ENCODE assay signal across 2 cellular contexts in genomic region chr15:75205064-75205395, GRCh38.
A peak's percentile ranks its signal among the peaks of the same experiment; 100 is the strongest.
TF ChIP-seq lines count a peak whose summit lies in the region.

No MANE protein-coding gene starts in this region.

TF ChIP-seq in A549, 52 proteins besides CTCF, POLR2A, EP300 and RAD21 (continued from another document):
- TF ChIP-seq PBX3 (IDR thresholded peaks at IDR 0.05) = no peak
- TF ChIP-seq MYC (IDR thresholded peaks at IDR 0.05; ENCODE audit: borderline replicate concordance, low read length) = no peak
- no peak for TF ChIP-seq SMC3 (IDR thresholded peaks at IDR 0.05)
- no peak for TF ChIP-seq ATOH8 (CRISPR knock-in tag; IDR thresholded peaks at IDR 0.05; ENCODE audit: low read depth)
- TF ChIP-seq BHLHE40 (IDR thresholded peaks at IDR 0.05; ENCODE audit: low read depth, low read length) = no peak
- no peak for TF ChIP-seq POLR2AphosphoS2 (conservative IDR thresholded peaks at IDR 0.05; ENCODE audit: low read length)
- no peak for TF ChIP-seq HDAC2 (IDR thresholded peaks at IDR 0.05)
- TF ChIP-seq MAFK (IDR thresholded peaks at IDR 0.05; ENCODE audit: partially characterized antibody) = no peak

TF ChIP-seq in WTC11, 78 proteins besides CTCF, POLR2A, EP300 and RAD21:
- TF ChIP-seq ZNF512 (CRISPR knock-in tag; IDR thresholded peaks at IDR 0.05; ENCODE audit: borderline replicate concordance) = no peak
- TF ChIP-seq SP1 (CRISPR knock-in tag; conservative IDR thresholded peaks at IDR 0.05) = no peak
- TF ChIP-seq IRF2 (CRISPR knock-in tag; IDR thresholded peaks at IDR 0.05; ENCODE audit: borderline replicate concordance, low read depth) = no peak
- TF ChIP-seq EMX1 (CRISPR knock-in tag; IDR thresholded peaks at IDR 0.05) = no peak
- 0 out of 2 replicates have a peak, but pooled peaks have one; percentile 24 for TF ChIP-seq CREB1 (CRISPR knock-in tag; IDR thresholded peaks at IDR 0.05)
- no peak for TF ChIP-seq AFF4 (CRISPR knock-in tag; IDR thresholded peaks at IDR 0.05; ENCODE audit: borderline replicate concordance)
- TF ChIP-seq FOXP4 (CRISPR knock-in tag; IDR thresholded peaks at IDR 0.05) = 0 out of 2 replicates have a peak, but pooled peaks have one; percentile 6
- no peak for TF ChIP-seq CREM (CRISPR knock-in tag; IDR thresholded peaks at IDR 0.05)
TF ChIP-seq in WTC11: peak in this region for 2.
